8 cellular contexts compared by ENCODE assay signal in the genomic region with DNA sequence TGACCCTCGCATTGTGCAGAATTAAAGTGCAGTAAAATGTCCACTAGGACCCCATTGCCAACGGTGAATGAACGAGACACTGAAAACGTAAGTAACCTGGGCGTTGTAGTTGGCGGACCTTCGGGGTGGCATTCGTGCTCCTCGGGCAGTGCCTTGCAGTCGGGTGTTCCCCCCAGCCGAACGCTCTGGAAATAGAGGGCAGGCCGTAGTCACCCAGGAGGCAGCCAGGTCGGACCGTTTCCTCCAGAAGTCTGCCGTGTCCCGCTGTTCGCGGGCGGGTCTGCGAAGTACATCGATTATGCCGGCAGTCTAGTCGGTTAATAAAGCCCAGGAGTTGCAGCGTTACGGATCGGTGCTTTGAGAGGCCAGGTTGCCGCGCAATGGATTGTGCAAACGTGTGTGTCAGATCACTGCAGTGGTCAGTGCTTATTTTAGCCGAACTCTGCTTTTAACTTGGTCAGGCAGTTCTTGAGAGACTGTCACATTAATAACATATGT. TPM values are rescaled to one million over a fixed set of nuclear protein-coding genes. Genes with fewer than 3 reads are reported as not detected.
DNase-seq lines count a peak whose midpoint lies in the region; ATAC-seq lines count a peak whose summit lies in the region.

No MANE protein-coding gene starts in this region.

- peak; percentile 12 for ATAC-seq in HG03354 (IDR thresholded peaks at IDR 0.05; ENCODE audit: poor library complexity, severe bottlenecking, unreplicated experiment)
- peak; percentile 30 for ATAC-seq in left lobe of liver
- no peak for ATAC-seq in GM18502 (IDR thresholded peaks at IDR 0.05; ENCODE audit: poor library complexity, unreplicated experiment)

- peak; percentile 62 for DNase-seq in DMS 273 (lab: John Stamatoyannopoulos, UW; ENCODE audit: unreplicated experiment)
- no peak for DNase-seq in DMS 273 treated with DMSO at 0.1 percent for 48 hours (lab: John Stamatoyannopoulos, UW)
- peak; percentile 19 for DNase-seq in T-helper 9 cell
- peak; percentile 28 for DNase-seq in central memory CD4-positive, alpha-beta T cell
- peak; percentile 58 for DNase-seq in left lobe of liver (ENCODE audit: low spot score)
- peak; percentile 9 for DNase-seq in stimulated activated CD8-positive, alpha-beta memory T cell treated with anti-CD3 and anti-CD28 coated beads, Interleukin-4, amount 100 ng/mL, for 24 hours (ENCODE audit: low read depth)

RNA-seq across cellular contexts. Expression of a gene that starts 0.8 kb away (rescaled TPM):
- 26.5 TPM for total RNA-seq in left lobe of liver

RNA-seq across cellular contexts. Expression of a gene that starts 52.0 kb away (rescaled TPM):
- total RNA-seq in left lobe of liver = 192 TPM
